ENCODE assay signal across 1 cellular context in genomic region chr20:23408957-23409356, GRCh38.
TF ChIP-seq lines count a peak whose summit lies in the region.

No MANE protein-coding gene starts in this region.

TF ChIP-seq in GM12878, 131 proteins besides CTCF, POLR2A, EP300 and RAD21:
- TF ChIP-seq E2F8 (IDR thresholded peaks at IDR 0.05; ENCODE audit: low read depth, partially characterized antibody): no peak
- TF ChIP-seq NFYA (IDR thresholded peaks at IDR 0.05; ENCODE audit: borderline replicate concordance, low read depth, low read length): no peak
- no peak for TF ChIP-seq USF1 (IDR thresholded peaks at IDR 0.05; ENCODE audit: borderline replicate concordance, extremely low read length, insufficient read depth, low read depth, low read length)
- no peak for TF ChIP-seq SPI1 (IDR thresholded peaks at IDR 0.05; ENCODE audit: borderline replicate concordance, insufficient read depth, low read depth, low read length)
- TF ChIP-seq ZBED1 (IDR thresholded peaks at IDR 0.05; ENCODE audit: borderline replicate concordance): no peak
